8 cellular contexts compared by ENCODE assay signal in genomic region chr20:48722737-48723191, GRCh38.
A peak's percentile ranks its signal among the peaks of the same experiment; 100 is the strongest.
DNase-seq lines count a peak whose midpoint lies in the region; ATAC-seq and TF ChIP-seq lines count a peak whose summit lies in the region.

No MANE protein-coding gene starts in this region.

- H3K27ac ChIP-seq in dorsolateral prefrontal cortex (peak overlapping the region; percentile 80 to 100 (median 98)), neutrophil (peak overlapping the region; percentile 93)

- intact Hi-C loops in dorsolateral prefrontal cortex (cut with DNase I): loop anchor here in 1 of 2 donors (10.0 kb wide), 1 partner anchor 182 kb away; no protein-coding TSS in a partner anchor

- H3K4me3 Mint-ChIP-seq in activated naive CD4-positive, alpha-beta T cell treated with anti-CD3 and anti-CD28 coated beads, Interleukin-2, amount 10 ng/mL, durations not matched to agents 7 days and 5 days: no peak overlapping the region

- peaks cover 52% of the 10 kb centered on the region for H3K36me3 Mint-ChIP-seq in activated naive CD4-positive, alpha-beta T cell treated with anti-CD3 and anti-CD28 coated beads, Interleukin-2, amount 10 ng/mL, durations not matched to agents 7 days and 5 days

- H3K9me3 ChIP-seq in neutrophil: no peaks in the 10 kb centered on the region

- H3K4me3 ChIP-seq in GM12864 (ENCODE audit: low read depth, low read length) (no peak overlapping the region; the same call in 1 of the 2 replicates), dorsolateral prefrontal cortex (peak overlapping the region in 2 of 59 donors; percentile 2 to 5), neutrophil (ENCODE audit: low read depth in 1 of 2, low read length in 1 of 2) (peak overlapping the region; percentile 51 to 60)

- H3K36me3 ChIP-seq in neutrophil: peaks cover 92% of the 10 kb centered on the region

- CTCF ChIA-PET in activated naive CD4-positive, alpha-beta T cell treated with anti-CD3 and anti-CD28 coated beads, Interleukin-2, amount 10 ng/mL, durations not matched to agents 7 days and 5 days (lab: Charles Lee): interaction anchor here (0.7 to 1.1 kb wide), 2 partner anchors 14 to 65 kb away, joined by 3 to 4 read pairs; no protein-coding TSS in a partner anchor

- no peaks in the 10 kb centered on the region for H3K9me3 Mint-ChIP-seq in activated naive CD4-positive, alpha-beta T cell treated with anti-CD3 and anti-CD28 coated beads, Interleukin-2, amount 10 ng/mL, durations not matched to agents 7 days and 5 days

- no peaks in the 10 kb centered on the region for H3K27me3 Mint-ChIP-seq in activated naive CD4-positive, alpha-beta T cell treated with anti-CD3 and anti-CD28 coated beads, Interleukin-2, amount 10 ng/mL, durations not matched to agents 7 days and 5 days

- H3K27me3 ChIP-seq in dorsolateral prefrontal cortex (no peaks in the 10 kb centered on the region), neutrophil (no peaks in the 10 kb centered on the region)

- no peak overlapping the region for H3K27ac Mint-ChIP-seq in activated naive CD4-positive, alpha-beta T cell treated with anti-CD3 and anti-CD28 coated beads, Interleukin-2, amount 10 ng/mL, durations not matched to agents 7 days and 5 days

- DNase-seq in GM12864 (ENCODE audit: low read depth) (no peak), NCI-H2171 treated with DMSO at 0.1 percent for 48 hours (lab: John Stamatoyannopoulos, UW) (peak; percentile 52), dorsolateral prefrontal cortex (no peak), GM19240 (ENCODE audit: insufficient read length, low spot score) (no peak)
- DNase-seq in activated naive CD4-positive, alpha-beta T cell treated with anti-CD3 and anti-CD28 coated beads, Interleukin-2, amount 10 ng/mL, durations not matched to agents 7 days and 5 days: no peak
- DNase-seq in activated CD4-positive, alpha-beta T cell treated with anti-CD3 and anti-CD28 coated beads, Interleukin-2, amount 50 U/mL, for 48 hours: no peak

- H3K4me1 Mint-ChIP-seq in activated naive CD4-positive, alpha-beta T cell treated with anti-CD3 and anti-CD28 coated beads, Interleukin-2, amount 10 ng/mL, durations not matched to agents 7 days and 5 days: peaks cover 57% of the 10 kb centered on the region

- TF ChIP-seq CTCF in GM12864 (IDR thresholded peaks at IDR 0.05; ENCODE audit: low read depth, low read length, missing control alignments) (peak; percentile 13), dorsolateral prefrontal cortex (IDR thresholded peaks at IDR 0.05 in 54 of 56, conservative IDR thresholded peaks at IDR 0.05 in 2 of 56; ENCODE audit: low read depth in 1 of 56, partially characterized antibody in 56 of 56) (no peak), neutrophil (IDR thresholded peaks at IDR 0.05) (no peak)

- no peak for ATAC-seq in GM21576 (IDR thresholded peaks at IDR 0.05; ENCODE audit: unreplicated experiment)

- H3K4me1 ChIP-seq in neutrophil (ENCODE audit: control insufficient read depth in 1 of 2, insufficient read depth in 1 of 2, low read depth in 1 of 2, low read length in 1 of 2): peaks cover 63 to 88% of the 10 kb centered on the region in 2 experiments
